9 cellular contexts compared by ENCODE assay signal in the genomic region with DNA sequence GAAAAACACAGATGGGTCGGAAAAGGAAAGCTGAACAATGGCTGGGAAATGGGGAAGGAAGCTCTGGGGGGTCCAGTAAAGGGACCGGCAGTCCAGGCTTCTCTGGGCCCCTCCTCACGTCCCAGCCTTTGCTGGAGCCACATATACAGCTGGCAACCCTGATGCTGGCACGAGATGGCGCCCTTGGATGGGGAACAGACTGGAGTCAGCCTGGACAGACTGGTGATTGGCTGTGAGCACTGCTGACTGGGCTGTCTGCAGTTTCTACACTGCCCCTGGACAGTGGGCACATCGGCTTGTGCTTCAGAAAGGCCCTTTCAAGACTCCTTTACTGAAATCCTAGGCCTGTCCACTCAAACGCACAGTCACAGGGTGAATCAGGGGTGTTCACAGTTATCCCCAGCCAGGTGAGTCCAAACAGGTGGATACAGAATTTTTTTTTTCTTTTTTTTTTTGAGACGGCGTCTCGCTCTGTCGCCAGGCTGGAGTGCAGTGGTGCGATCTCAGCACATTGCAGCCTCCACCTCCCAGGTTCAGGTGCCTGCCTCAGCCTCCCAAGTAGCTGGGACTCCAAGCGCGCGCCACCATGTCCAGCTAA. TPM values are rescaled to one million over a fixed set of nuclear protein-coding genes. Genes with fewer than 3 reads are reported as not detected.
A peak's percentile ranks its signal among the peaks of the same experiment; 100 is the strongest.
DNase-seq lines count a peak whose midpoint lies in the region; ATAC-seq and TF ChIP-seq lines count a peak whose summit lies in the region.
"Had no signal": no experiment of that assay in that cellular context is flagged by ENCODE, and none has a peak within 500 bp of the region (broad histone marks: within the 10 kb centered on the region; RNA-seq: fewer than 3 reads in every experiment).

No MANE protein-coding gene starts in this region.

- H3K36me3 ChIP-seq in CD4-positive, CD25-positive, alpha-beta regulatory T cell (ENCODE audit: control insufficient read depth, insufficient read depth, low read length) = no peaks in the 10 kb centered on the region
- no peaks in the 10 kb centered on the region for H3K36me3 ChIP-seq in mucosa of descending colon (ENCODE audit: low read depth)

- peak; percentile 69 for TF ChIP-seq CTCF in HL-60 (IDR thresholded peaks at IDR 0.05; ENCODE audit: insufficient read depth, low read length)
- TF ChIP-seq CTCF in mucosa of descending colon (IDR thresholded peaks at IDR 0.05) = no peak

- peaks cover 19% of the 10 kb centered on the region for H3K27me3 ChIP-seq in CD4-positive, CD25-positive, alpha-beta regulatory T cell (ENCODE audit: control insufficient read depth, insufficient read depth, low read length)
- no peaks in the 10 kb centered on the region for H3K27me3 ChIP-seq in HL-60 (ENCODE audit: insufficient read depth, poor library complexity, severe bottlenecking)

- ATAC-seq in CD4-positive, CD25-positive, alpha-beta regulatory T cell (ENCODE audit: low read depth in 2 of 2) = peak in 1 of 2 donors; percentile 34
- ATAC-seq in activated CD8-positive, alpha-beta T cell treated with anti-CD3 and anti-CD28 coated beads, Interleukin-2, amount 10 ng/mL, durations not matched to agents 7 days and 5 days = peak; percentile 68
- ATAC-seq in mucosa of descending colon (peak; percentile 89), GM19023 (IDR thresholded peaks at IDR 0.05; ENCODE audit: unreplicated experiment) (no peak)
- peak; percentile 75 for ATAC-seq in stimulated activated effector memory CD8-positive, alpha-beta T cell treated with anti-CD3 and anti-CD28 coated beads, Interleukin-12 subunit alpha, Interleukin-12 subunit beta, amount 100 ng/mL, for 72 hours

- H3K4me3 ChIP-seq in CD4-positive, CD25-positive, alpha-beta regulatory T cell (ENCODE audit: low read depth, low read length) = no peak overlapping the region
- H3K4me3 ChIP-seq in HL-60 (replicated peaks; ENCODE audit: insufficient read depth, low read length) = no peak overlapping the region
- no peak overlapping the region for H3K4me3 ChIP-seq in mucosa of descending colon

- H3K4me3 Mint-ChIP-seq in CD4-positive, CD25-positive, alpha-beta regulatory T cell = no peak overlapping the region
- H3K4me3 Mint-ChIP-seq in activated CD8-positive, alpha-beta T cell treated with anti-CD3 and anti-CD28 coated beads, Interleukin-2, amount 10 ng/mL, durations not matched to agents 7 days and 5 days = no peak overlapping the region
- H3K4me3 Mint-ChIP-seq in stimulated activated effector memory CD8-positive, alpha-beta T cell treated with anti-CD3 and anti-CD28 coated beads, Interleukin-12 subunit alpha, Interleukin-12 subunit beta, amount 100 ng/mL, for 72 hours = no peak overlapping the region
- H3K4me3 Mint-ChIP-seq: stimulated activated naive CD8-positive, alpha-beta T cell treated with anti-CD3 and anti-CD28 coated beads, Interleukin-15, Interleukin-2, amounts not matched to agents 100 ng/mL and 50 ng/mL, for 24 hours had no signal

- intact Hi-C loops in mucosa of descending colon (cut with DNase I, micrococcal nuclease) = loop anchor here (1.0 to 5.0 kb wide), 2 partner anchors 222 kb away; a partner anchor contains a TSS

- peaks cover 5% of the 10 kb centered on the region for H3K4me1 ChIP-seq in CD4-positive, CD25-positive, alpha-beta regulatory T cell (ENCODE audit: control insufficient read depth, insufficient read depth, low read length, poor library complexity, severe bottlenecking)
- no peaks in the 10 kb centered on the region for H3K4me1 ChIP-seq in mucosa of descending colon (ENCODE audit: low read depth)

- no peaks in the 10 kb centered on the region for H3K36me3 Mint-ChIP-seq in CD4-positive, CD25-positive, alpha-beta regulatory T cell
- H3K36me3 Mint-ChIP-seq in activated CD8-positive, alpha-beta T cell treated with anti-CD3 and anti-CD28 coated beads, Interleukin-2, amount 10 ng/mL, durations not matched to agents 7 days and 5 days (ENCODE audit: low read depth) = no peaks in the 10 kb centered on the region
- no peaks in the 10 kb centered on the region for H3K36me3 Mint-ChIP-seq in stimulated activated effector memory CD8-positive, alpha-beta T cell treated with anti-CD3 and anti-CD28 coated beads, Interleukin-12 subunit alpha, Interleukin-12 subunit beta, amount 100 ng/mL, for 72 hours

- peaks cover 0 to 2% (median 0%) of the 10 kb centered on the region in 7 donors for H3K9me3 Mint-ChIP-seq in CD4-positive, CD25-positive, alpha-beta regulatory T cell
- no peaks in the 10 kb centered on the region for H3K9me3 Mint-ChIP-seq in activated CD8-positive, alpha-beta T cell treated with anti-CD3 and anti-CD28 coated beads, Interleukin-2, amount 10 ng/mL, durations not matched to agents 7 days and 5 days (ENCODE audit: insufficient read depth)
- H3K9me3 Mint-ChIP-seq in stimulated activated effector memory CD8-positive, alpha-beta T cell treated with anti-CD3 and anti-CD28 coated beads, Interleukin-12 subunit alpha, Interleukin-12 subunit beta, amount 100 ng/mL, for 72 hours = no peaks in the 10 kb centered on the region
- H3K9me3 Mint-ChIP-seq: stimulated activated naive CD8-positive, alpha-beta T cell treated with anti-CD3 and anti-CD28 coated beads, Interleukin-15, Interleukin-2, amounts not matched to agents 100 ng/mL and 50 ng/mL, for 24 hours had no signal

- H3K27me3 Mint-ChIP-seq in CD4-positive, CD25-positive, alpha-beta regulatory T cell = peaks cover 34% of the 10 kb centered on the region
- peaks cover 32% of the 10 kb centered on the region for H3K27me3 Mint-ChIP-seq in activated CD8-positive, alpha-beta T cell treated with anti-CD3 and anti-CD28 coated beads, Interleukin-2, amount 10 ng/mL, durations not matched to agents 7 days and 5 days (ENCODE audit: low read depth)

- H3K4me1 Mint-ChIP-seq in CD4-positive, CD25-positive, alpha-beta regulatory T cell = peaks cover 0 to 2% (median 0%) of the 10 kb centered on the region in 4 donors
- H3K4me1 Mint-ChIP-seq in activated CD8-positive, alpha-beta T cell treated with anti-CD3 and anti-CD28 coated beads, Interleukin-2, amount 10 ng/mL, durations not matched to agents 7 days and 5 days (ENCODE audit: low read depth) = peaks cover 4% of the 10 kb centered on the region
- no peaks in the 10 kb centered on the region for H3K4me1 Mint-ChIP-seq in stimulated activated effector memory CD8-positive, alpha-beta T cell treated with anti-CD3 and anti-CD28 coated beads, Interleukin-12 subunit alpha, Interleukin-12 subunit beta, amount 100 ng/mL, for 72 hours

- POLR2A ChIA-PET in activated CD8-positive, alpha-beta T cell treated with anti-CD3 and anti-CD28 coated beads, Interleukin-2, amount 10 ng/mL, durations not matched to agents 7 days and 5 days (lab: Charles Lee) = no interaction called here

- H3K27ac Mint-ChIP-seq in CD4-positive, CD25-positive, alpha-beta regulatory T cell = no peak overlapping the region
- no peak overlapping the region for H3K27ac Mint-ChIP-seq in activated CD8-positive, alpha-beta T cell treated with anti-CD3 and anti-CD28 coated beads, Interleukin-2, amount 10 ng/mL, durations not matched to agents 7 days and 5 days
- no peak overlapping the region for H3K27ac Mint-ChIP-seq in stimulated activated effector memory CD8-positive, alpha-beta T cell treated with anti-CD3 and anti-CD28 coated beads, Interleukin-12 subunit alpha, Interleukin-12 subunit beta, amount 100 ng/mL, for 72 hours
- H3K27ac Mint-ChIP-seq: stimulated activated naive CD8-positive, alpha-beta T cell treated with anti-CD3 and anti-CD28 coated beads, Interleukin-15, Interleukin-2, amounts not matched to agents 100 ng/mL and 50 ng/mL, for 24 hours had no signal

- no peaks in the 10 kb centered on the region for H3K9me3 ChIP-seq in CD4-positive, CD25-positive, alpha-beta regulatory T cell (ENCODE audit: control insufficient read depth in 2 of 2, low read length in 2 of 2)
- no peaks in the 10 kb centered on the region for H3K9me3 ChIP-seq in mucosa of descending colon

- CTCF ChIA-PET in activated CD8-positive, alpha-beta T cell treated with anti-CD3 and anti-CD28 coated beads, Interleukin-2, amount 10 ng/mL, durations not matched to agents 7 days and 5 days (lab: Charles Lee) = interaction anchor here (1.8 to 4.1 kb wide), 2 partner anchors 214 to 221 kb away, joined by 5 to 24 read pairs; a partner anchor contains a TSS

- DNase-seq in CD4-positive, CD25-positive, alpha-beta regulatory T cell = peak; percentile 16 to 46 (median 22)
- peak; percentile 26 to 80 for DNase-seq in HL-60 (ENCODE audit: low read depth in 1 of 2, low spot score in 1 of 2)
- peak; percentile 33 for DNase-seq in NCI-H774 (lab: John Stamatoyannopoulos, UW)
- peak; percentile 73 for DNase-seq in activated CD8-positive, alpha-beta T cell treated with anti-CD3 and anti-CD28 coated beads, Interleukin-2, amount 10 ng/mL, durations not matched to agents 7 days and 5 days
- DNase-seq in epidermal melanocyte (ENCODE audit: insufficient read length, low spot score) = peak; percentile 91
- DNase-seq in mucosa of descending colon = peak; percentile 67 to 88 (median 87)
- peak; percentile 13 to 66 for DNase-seq in stimulated activated effector memory CD8-positive, alpha-beta T cell treated with anti-CD3 and anti-CD28 coated beads, Interleukin-12 subunit alpha, Interleukin-12 subunit beta, amount 100 ng/mL, for 72 hours (ENCODE audit: low spot score in 2 of 2)

- no peak overlapping the region for H3K27ac ChIP-seq in CD4-positive, CD25-positive, alpha-beta regulatory T cell (ENCODE audit: insufficient read depth, low read length, poor library complexity, severe bottlenecking)
- H3K27ac ChIP-seq in HL-60 (replicated peaks) = no peak overlapping the region

RNA-seq across cellular contexts. Expression of a gene that starts 31.1 kb away (rescaled TPM):
- total RNA-seq in CD4-positive, CD25-positive, alpha-beta regulatory T cell = 45.4 TPM
- polyA plus RNA-seq in CD4-positive, CD25-positive, alpha-beta regulatory T cell = 1 to 10 TPM; 2.9 to 4.3 (median 3.7) TPM
- total RNA-seq in activated CD8-positive, alpha-beta T cell treated with anti-CD3 and anti-CD28 coated beads, Interleukin-2, amount 10 ng/mL, durations not matched to agents 7 days and 5 days = 10 to 100 TPM; 14.8 TPM
- 10 to 100 TPM; 14.8 to 28.0 (median 16.7) TPM for total RNA-seq in mucosa of descending colon

Comparison
In these comparisons a context has a peak if more than half of its experiments do, and no peak if none do; other contexts are left out.
1. DNase-seq: peak in every context shown above with its lines; median percentile 91 in epidermal melanocyte; 87 in mucosa of descending colon; 73 in activated CD8-positive, alpha-beta T cell treated with anti-CD3 and anti-CD28 coated beads, Interleukin-2, amount 10 ng/mL, durations not matched to agents 7 days and 5 days; 53 in HL-60; 40 in stimulated activated effector memory CD8-positive, alpha-beta T cell treated with anti-CD3 and anti-CD28 coated beads, Interleukin-12 subunit alpha, Interleukin-12 subunit beta, amount 100 ng/mL, for 72 hours; 33 in NCI-H774; 22 in CD4-positive, CD25-positive, alpha-beta regulatory T cell.